24 cellular contexts compared by ENCODE assay signal in genomic region chr2:80643598-80643997, GRCh38.
"Had no signal": no experiment of that assay in that cellular context is flagged by ENCODE, and none has a peak within 500 bp of the region (broad histone marks: within the 10 kb centered on the region; RNA-seq: fewer than 3 reads in every experiment).

No MANE protein-coding gene starts in this region.

- H3K4me3 ChIP-seq: PC-9, Peyer's patch, SJSA1, SK-N-MC had no signal

- H2AFZ ChIP-seq: PC-9 had no signal

- H3K27ac ChIP-seq: PC-9, Peyer's patch, SJSA1, SK-N-MC had no signal

- H3K9me3 ChIP-seq: Peyer's patch had no signal

- DNase-seq: IMR-90; Kasumi-1; KG1; MV-4-11; NCI-H1048; NCI-H1105; NCI-H1417; NCI-H1436 treated with DMSO at 0.1 percent for 48 hours; NCI-H1694; NCI-H1930; NCI-H2081; NCI-H2107; NCI-H2227 treated with DMSO at 0.1 percent for 48 hours; NCI-H524; NCI-H526 treated with DMSO at 0.1 percent for 48 hours; NCI-H748 treated with DMSO at 0.1 percent for 48 hours; NK-92 treated with Interleukin-12 subunit alpha and Interleukin-12 subunit beta, amount 100 ng/mL, for 24 hours; PC-9; Peyer's patch; Right ventricle myocardium superior; SIG-M5 had no signal

- H3K4me2 ChIP-seq: PC-9 had no signal

- H3K27me3 ChIP-seq: Peyer's patch, SJSA1 had no signal

- ATAC-seq: HepG2 had no signal

- H3K4me1 ChIP-seq: Peyer's patch, SJSA1 had no signal

- H3K36me3 ChIP-seq: Peyer's patch, SJSA1 had no signal
